8 cellular contexts compared by ENCODE assay signal in the genomic region with DNA sequence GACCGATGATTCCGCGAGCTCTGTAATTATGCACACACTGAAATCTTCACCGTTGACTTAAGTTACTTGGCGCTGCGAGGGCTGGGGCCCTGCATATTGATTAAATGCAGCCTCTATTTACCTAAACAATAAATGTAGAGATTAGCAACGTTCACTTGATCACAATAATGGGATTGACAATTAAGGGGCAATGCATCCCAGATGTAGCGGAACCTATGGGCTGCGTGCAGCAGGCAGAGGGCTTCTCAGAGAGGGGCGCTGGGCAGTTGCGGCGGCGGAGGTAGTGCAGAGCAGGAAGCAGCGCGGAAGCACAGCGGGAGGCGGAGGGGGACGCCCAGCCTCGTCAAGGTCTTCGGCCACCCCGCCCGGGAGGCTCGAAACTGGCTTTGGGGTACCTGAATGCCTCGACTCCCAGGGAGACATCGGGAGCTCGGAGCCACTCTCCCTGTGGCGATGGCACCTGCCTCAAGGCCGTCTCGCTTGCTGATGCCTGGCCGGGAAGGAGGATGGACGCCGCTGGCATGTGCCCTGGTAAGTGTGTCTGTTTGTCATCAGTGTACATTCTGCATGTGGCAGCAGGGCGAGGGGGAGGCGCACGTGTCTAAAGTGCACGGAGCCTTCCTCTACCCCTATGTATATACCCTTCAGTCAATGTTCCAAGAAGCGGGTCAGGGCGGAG. TPM values are rescaled to one million over a fixed set of nuclear protein-coding genes. Genes with fewer than 3 reads are reported as not detected.
A peak's percentile ranks its signal among the peaks of the same experiment; 100 is the strongest.
DNase-seq lines count a peak whose midpoint lies in the region; ATAC-seq and TF ChIP-seq lines count a peak whose summit lies in the region.

No MANE protein-coding gene starts in this region.

- no peaks in the 10 kb centered on the region for H3K9me3 ChIP-seq in iPS DF 6.9 (ENCODE audit: control insufficient read depth, insufficient read depth, low read length)

- no peak overlapping the region for H3K27ac ChIP-seq in iPS DF 6.9 (ENCODE audit: low read length)

- H3K4me3 ChIP-seq in iPS DF 6.9 (ENCODE audit: low read length): peak overlapping the region; percentile 77; the same call in 1 of the 2 replicates

- H3K4me1 Mint-ChIP-seq in activated T-helper 17 cell treated with anti-CD3 and anti-CD28 coated beads, Interleukin-2, amount 50 U/mL, for 72 hours: peaks cover 10% of the 10 kb centered on the region
- H3K4me1 Mint-ChIP-seq in stimulated activated naive CD8-positive, alpha-beta T cell treated with anti-CD3 and anti-CD28 coated beads, Interleukin-15, Interleukin-2, amounts not matched to agents 100 ng/mL and 50 ng/mL, for 24 hours (ENCODE audit: low read depth): peaks cover 25% of the 10 kb centered on the region

- H3K9me3 Mint-ChIP-seq in activated T-helper 17 cell treated with anti-CD3 and anti-CD28 coated beads, Interleukin-2, amount 50 U/mL, for 72 hours: no peaks in the 10 kb centered on the region
- H3K9me3 Mint-ChIP-seq in stimulated activated naive CD8-positive, alpha-beta T cell treated with anti-CD3 and anti-CD28 coated beads, Interleukin-15, Interleukin-2, amounts not matched to agents 100 ng/mL and 50 ng/mL, for 24 hours: no peaks in the 10 kb centered on the region

- peaks cover 6% of the 10 kb centered on the region; the same call in 1 of the 2 replicates for H3K4me1 ChIP-seq in iPS DF 6.9 (ENCODE audit: control insufficient read depth, insufficient read depth, low read length)

- peak; percentile 52 for DNase-seq in NCI-H748 (lab: John Stamatoyannopoulos, UW; ENCODE audit: unreplicated experiment)
- DNase-seq in NCI-H748 treated with DMSO at 0.1 percent for 48 hours (lab: John Stamatoyannopoulos, UW): no peak
- no peak for DNase-seq in iPS DF 6.9 (ENCODE audit: low read depth, low spot score)
- no peak for DNase-seq in NCI-H146 treated with DMSO at 0.1 percent for 48 hours (lab: John Stamatoyannopoulos, UW; ENCODE audit: unreplicated experiment)
- DNase-seq in GM10248 (ENCODE audit: extremely low spot score): no peak

- no peaks in the 10 kb centered on the region for H3K36me3 ChIP-seq in iPS DF 6.9 (ENCODE audit: control insufficient read depth, insufficient read depth, low read length)

- WGBS in iPS DF 6.9 (ENCODE audit: insufficient coverage, insufficient read length): no CpG with 5 or more reads among the region's 38 CpGs

- peaks cover 49% of the 10 kb centered on the region for H3K27me3 ChIP-seq in iPS DF 6.9 (ENCODE audit: control insufficient read depth, insufficient read depth, low read length)

- no peak for TF ChIP-seq CTCF in GM10248 (IDR thresholded peaks at IDR 0.05; ENCODE audit: control extremely low read depth, extremely low read depth, low read depth, missing control alignments)

- H3K36me3 Mint-ChIP-seq in activated T-helper 17 cell treated with anti-CD3 and anti-CD28 coated beads, Interleukin-2, amount 50 U/mL, for 72 hours (ENCODE audit: low read depth): peaks cover 11% of the 10 kb centered on the region
- H3K36me3 Mint-ChIP-seq in stimulated activated naive CD8-positive, alpha-beta T cell treated with anti-CD3 and anti-CD28 coated beads, Interleukin-15, Interleukin-2, amounts not matched to agents 100 ng/mL and 50 ng/mL, for 24 hours (ENCODE audit: low read depth): no peaks in the 10 kb centered on the region

- CTCF ChIA-PET in GM10248 (lab: Yijun Ruan, JAX): interaction anchor here (1.3 to 3.5 kb wide), 3 partner anchors 10 to 17 kb away, joined by 4 to 21 read pairs (median 8); no protein-coding TSS in a partner anchor

- peak overlapping the region; percentile 70 for H3K4me3 Mint-ChIP-seq in activated T-helper 17 cell treated with anti-CD3 and anti-CD28 coated beads, Interleukin-2, amount 50 U/mL, for 72 hours
- peak overlapping the region; percentile 74 for H3K4me3 Mint-ChIP-seq in stimulated activated naive CD8-positive, alpha-beta T cell treated with anti-CD3 and anti-CD28 coated beads, Interleukin-15, Interleukin-2, amounts not matched to agents 100 ng/mL and 50 ng/mL, for 24 hours

- H3K27me3 Mint-ChIP-seq in activated T-helper 17 cell treated with anti-CD3 and anti-CD28 coated beads, Interleukin-2, amount 50 U/mL, for 72 hours: peaks cover 81% of the 10 kb centered on the region
- peaks cover 90% of the 10 kb centered on the region for H3K27me3 Mint-ChIP-seq in stimulated activated naive CD8-positive, alpha-beta T cell treated with anti-CD3 and anti-CD28 coated beads, Interleukin-15, Interleukin-2, amounts not matched to agents 100 ng/mL and 50 ng/mL, for 24 hours

- no peak overlapping the region for H3K27ac Mint-ChIP-seq in activated T-helper 17 cell treated with anti-CD3 and anti-CD28 coated beads, Interleukin-2, amount 50 U/mL, for 72 hours
- no peak overlapping the region for H3K27ac Mint-ChIP-seq in stimulated activated naive CD8-positive, alpha-beta T cell treated with anti-CD3 and anti-CD28 coated beads, Interleukin-15, Interleukin-2, amounts not matched to agents 100 ng/mL and 50 ng/mL, for 24 hours

- peak; percentile 28 for ATAC-seq in activated T-helper 17 cell treated with anti-CD3 and anti-CD28 coated beads, Interleukin-2, amount 50 U/mL, for 72 hours (replicated peaks)
- ATAC-seq in GM21423 (IDR thresholded peaks at IDR 0.05; ENCODE audit: unreplicated experiment): no peak

- POLR2A ChIA-PET in GM10248 (lab: Yijun Ruan, JAX): no interaction called here

RNA-seq across cellular contexts. Expression of a gene that starts 7.7 kb away (rescaled TPM):
- not detected for total RNA-seq in activated T-helper 17 cell treated with anti-CD3 and anti-CD28 coated beads, Interleukin-2, amount 50 U/mL, for 72 hours
